ENCODE assay signal across 1 cellular context in the genomic region with DNA sequence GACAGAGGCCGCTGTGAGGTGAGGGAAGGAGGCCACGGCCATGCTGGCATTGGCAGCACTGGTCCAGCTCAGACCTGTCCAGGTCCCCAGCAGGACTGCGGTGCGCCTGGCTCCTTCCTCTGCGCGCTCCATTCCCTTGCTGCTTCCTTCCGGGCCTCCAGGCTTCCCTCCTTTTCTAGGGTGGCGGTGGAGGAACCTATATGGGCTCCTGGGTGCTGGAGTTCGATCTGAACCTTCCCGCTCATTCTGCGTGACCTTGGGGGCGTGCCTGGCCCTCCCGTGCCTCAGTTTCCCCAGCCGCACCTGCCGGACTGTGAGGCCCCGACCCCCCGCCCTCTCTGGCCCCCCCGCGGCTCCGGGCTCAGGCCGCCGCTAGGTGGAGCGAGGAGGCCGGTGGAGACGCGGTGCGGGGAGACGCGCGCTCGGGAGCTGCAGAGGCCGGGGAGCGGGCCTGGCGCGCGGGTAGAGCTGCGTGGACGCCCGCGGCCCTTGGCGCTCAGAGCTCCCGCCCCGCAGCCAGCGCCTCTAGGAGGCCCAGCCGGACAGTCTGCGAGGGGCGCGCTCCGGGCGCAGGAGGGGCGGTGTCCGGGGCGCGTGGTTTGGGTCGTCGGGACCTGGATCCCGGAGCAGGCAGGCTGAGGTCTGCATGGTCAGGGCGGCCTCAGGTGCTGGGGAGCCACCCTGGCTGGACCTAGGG.
A peak's percentile ranks its signal among the peaks of the same experiment; 100 is the strongest.
TF ChIP-seq lines count a peak whose summit lies in the region.

No MANE protein-coding gene starts in this region.

TF ChIP-seq in HepG2, 621 proteins besides CTCF, POLR2A, EP300 and RAD21 (continued from another document and continues in another):
- TF ChIP-seq, protein P1, sequence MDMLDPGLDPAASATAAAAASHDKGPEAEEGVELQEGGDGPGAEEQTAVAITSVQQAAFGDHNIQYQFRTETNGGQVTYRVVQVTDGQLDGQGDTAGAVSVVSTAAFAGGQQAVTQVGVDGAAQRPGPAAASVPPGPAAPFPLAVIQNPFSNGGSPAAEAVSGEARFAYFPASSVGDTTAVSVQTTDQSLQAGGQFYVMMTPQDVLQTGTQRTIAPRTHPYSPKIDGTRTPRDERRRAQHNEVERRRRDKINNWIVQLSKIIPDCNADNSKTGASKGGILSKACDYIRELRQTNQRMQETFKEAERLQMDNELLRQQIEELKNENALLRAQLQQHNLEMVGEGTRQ (IDR thresholded peaks at IDR 0.05; ENCODE audit: low read depth, low read length) = no peak
- TF ChIP-seq, protein P1 (CRISPR knock-in tag; IDR thresholded peaks at IDR 0.05; ENCODE audit: borderline replicate concordance) = no peak
- no peak for TF ChIP-seq ZNF790 (CRISPR knock-in tag; IDR thresholded peaks at IDR 0.05; ENCODE audit: borderline replicate concordance)
- no peak for TF ChIP-seq HHEX (CRISPR knock-in tag; IDR thresholded peaks at IDR 0.05)
- no peak for TF ChIP-seq ZNF562 (CRISPR knock-in tag; IDR thresholded peaks at IDR 0.05; ENCODE audit: borderline replicate concordance)
- TF ChIP-seq HNRNPK (IDR thresholded peaks at IDR 0.05; ENCODE audit: low read depth, low read length, poor library complexity, severe bottlenecking) = no peak
- no peak for TF ChIP-seq TEAD2 (CRISPR knock-in tag; IDR thresholded peaks at IDR 0.05)
- TF ChIP-seq ZFP62 (CRISPR knock-in tag; IDR thresholded peaks at IDR 0.05) = no peak
- TF ChIP-seq, protein P2, sequence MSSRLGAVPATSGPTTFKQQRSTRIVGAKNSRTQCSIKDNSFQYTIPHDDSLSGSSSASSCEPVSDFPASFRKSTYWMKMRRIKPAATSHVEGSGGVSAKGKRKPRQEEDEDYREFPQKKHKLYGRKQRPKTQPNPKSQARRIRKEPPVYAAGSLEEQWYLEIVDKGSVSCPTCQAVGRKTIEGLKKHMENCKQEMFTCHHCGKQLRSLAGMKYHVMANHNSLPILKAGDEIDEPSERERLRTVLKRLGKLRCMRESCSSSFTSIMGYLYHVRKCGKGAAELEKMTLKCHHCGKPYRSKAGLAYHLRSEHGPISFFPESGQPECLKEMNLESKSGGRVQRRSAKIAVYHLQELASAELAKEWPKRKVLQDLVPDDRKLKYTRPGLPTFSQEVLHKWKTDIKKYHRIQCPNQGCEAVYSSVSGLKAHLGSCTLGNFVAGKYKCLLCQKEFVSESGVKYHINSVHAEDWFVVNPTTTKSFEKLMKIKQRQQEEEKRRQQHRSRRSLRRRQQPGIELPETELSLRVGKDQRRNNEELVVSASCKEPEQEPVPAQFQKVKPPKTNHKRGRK (CRISPR knock-in tag; IDR thresholded peaks at IDR 0.05) = no peak
- no peak for TF ChIP-seq ZNF549 (CRISPR knock-in tag; IDR thresholded peaks at IDR 0.05)
- TF ChIP-seq, protein P3, sequence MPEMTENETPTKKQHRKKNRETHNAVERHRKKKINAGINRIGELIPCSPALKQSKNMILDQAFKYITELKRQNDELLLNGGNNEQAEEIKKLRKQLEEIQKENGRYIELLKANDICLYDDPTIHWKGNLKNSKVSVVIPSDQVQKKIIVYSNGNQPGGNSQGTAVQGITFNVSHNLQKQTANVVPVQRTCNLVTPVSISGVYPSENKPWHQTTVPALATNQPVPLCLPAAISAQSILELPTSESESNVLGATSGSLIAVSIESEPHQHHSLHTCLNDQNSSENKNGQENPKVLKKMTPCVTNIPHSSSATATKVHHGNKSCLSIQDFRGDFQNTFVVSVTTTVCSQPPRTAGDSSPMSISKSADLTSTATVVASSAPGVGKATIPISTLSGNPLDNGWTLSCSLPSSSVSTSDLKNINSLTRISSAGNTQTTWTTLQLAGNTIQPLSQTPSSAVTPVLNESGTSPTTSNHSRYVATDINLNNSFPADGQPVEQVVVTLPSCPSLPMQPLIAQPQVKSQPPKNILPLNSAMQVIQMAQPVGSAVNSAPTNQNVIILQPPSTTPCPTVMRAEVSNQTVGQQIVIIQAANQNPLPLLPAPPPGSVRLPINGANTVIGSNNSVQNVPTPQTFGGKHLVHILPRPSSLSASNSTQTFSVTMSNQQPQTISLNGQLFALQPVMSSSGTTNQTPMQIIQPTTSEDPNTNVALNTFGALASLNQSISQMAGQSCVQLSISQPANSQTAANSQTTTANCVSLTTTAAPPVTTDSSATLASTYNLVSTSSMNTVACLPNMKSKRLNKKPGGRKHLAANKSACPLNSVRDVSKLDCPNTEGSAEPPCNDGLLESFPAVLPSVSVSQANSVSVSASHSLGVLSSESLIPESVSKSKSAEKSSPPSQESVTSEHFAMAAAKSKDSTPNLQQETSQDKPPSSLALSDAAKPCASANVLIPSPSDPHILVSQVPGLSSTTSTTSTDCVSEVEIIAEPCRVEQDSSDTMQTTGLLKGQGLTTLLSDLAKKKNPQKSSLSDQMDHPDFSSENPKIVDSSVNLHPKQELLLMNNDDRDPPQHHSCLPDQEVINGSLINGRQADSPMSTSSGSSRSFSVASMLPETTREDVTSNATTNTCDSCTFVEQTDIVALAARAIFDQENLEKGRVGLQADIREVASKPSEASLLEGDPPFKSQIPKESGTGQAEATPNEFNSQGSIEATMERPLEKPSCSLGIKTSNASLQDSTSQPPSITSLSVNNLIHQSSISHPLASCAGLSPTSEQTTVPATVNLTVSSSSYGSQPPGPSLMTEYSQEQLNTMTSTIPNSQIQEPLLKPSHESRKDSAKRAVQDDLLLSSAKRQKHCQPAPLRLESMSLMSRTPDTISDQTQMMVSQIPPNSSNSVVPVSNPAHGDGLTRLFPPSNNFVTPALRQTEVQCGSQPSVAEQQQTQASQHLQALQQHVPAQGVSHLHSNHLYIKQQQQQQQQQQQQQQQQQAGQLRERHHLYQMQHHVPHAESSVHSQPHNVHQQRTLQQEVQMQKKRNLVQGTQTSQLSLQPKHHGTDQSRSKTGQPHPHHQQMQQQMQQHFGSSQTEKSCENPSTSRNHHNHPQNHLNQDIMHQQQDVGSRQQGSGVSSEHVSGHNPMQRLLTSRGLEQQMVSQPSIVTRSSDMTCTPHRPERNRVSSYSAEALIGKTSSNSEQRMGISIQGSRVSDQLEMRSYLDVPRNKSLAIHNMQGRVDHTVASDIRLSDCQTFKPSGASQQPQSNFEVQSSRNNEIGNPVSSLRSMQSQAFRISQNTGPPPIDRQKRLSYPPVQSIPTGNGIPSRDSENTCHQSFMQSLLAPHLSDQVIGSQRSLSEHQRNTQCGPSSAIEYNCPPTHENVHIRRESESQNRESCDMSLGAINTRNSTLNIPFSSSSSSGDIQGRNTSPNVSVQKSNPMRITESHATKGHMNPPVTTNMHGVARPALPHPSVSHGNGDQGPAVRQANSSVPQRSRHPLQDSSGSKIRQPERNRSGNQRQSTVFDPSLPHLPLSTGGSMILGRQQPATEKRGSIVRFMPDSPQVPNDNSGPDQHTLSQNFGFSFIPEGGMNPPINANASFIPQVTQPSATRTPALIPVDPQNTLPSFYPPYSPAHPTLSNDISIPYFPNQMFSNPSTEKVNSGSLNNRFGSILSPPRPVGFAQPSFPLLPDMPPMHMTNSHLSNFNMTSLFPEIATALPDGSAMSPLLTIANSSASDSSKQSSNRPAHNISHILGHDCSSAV (CRISPR knock-in tag; IDR thresholded peaks at IDR 0.05; ENCODE audit: borderline replicate concordance) = no peak
- TF ChIP-seq MAFK (conservative IDR thresholded peaks at IDR 0.05 in 1 of 2, IDR thresholded peaks at IDR 0.05 in 1 of 2; ENCODE audit: low read length in 2 of 2) = no peak
- TF ChIP-seq NFKB2 (CRISPR knock-in tag; IDR thresholded peaks at IDR 0.05; ENCODE audit: borderline replicate concordance) = no peak
- no peak for TF ChIP-seq PAWR (CRISPR knock-in tag; IDR thresholded peaks at IDR 0.05; ENCODE audit: borderline replicate concordance)
- peak; percentile 33; the same call in 1 of the 2 replicates for TF ChIP-seq ZNF768 (CRISPR knock-in tag; IDR thresholded peaks at IDR 0.05)
- TF ChIP-seq, protein P4, sequence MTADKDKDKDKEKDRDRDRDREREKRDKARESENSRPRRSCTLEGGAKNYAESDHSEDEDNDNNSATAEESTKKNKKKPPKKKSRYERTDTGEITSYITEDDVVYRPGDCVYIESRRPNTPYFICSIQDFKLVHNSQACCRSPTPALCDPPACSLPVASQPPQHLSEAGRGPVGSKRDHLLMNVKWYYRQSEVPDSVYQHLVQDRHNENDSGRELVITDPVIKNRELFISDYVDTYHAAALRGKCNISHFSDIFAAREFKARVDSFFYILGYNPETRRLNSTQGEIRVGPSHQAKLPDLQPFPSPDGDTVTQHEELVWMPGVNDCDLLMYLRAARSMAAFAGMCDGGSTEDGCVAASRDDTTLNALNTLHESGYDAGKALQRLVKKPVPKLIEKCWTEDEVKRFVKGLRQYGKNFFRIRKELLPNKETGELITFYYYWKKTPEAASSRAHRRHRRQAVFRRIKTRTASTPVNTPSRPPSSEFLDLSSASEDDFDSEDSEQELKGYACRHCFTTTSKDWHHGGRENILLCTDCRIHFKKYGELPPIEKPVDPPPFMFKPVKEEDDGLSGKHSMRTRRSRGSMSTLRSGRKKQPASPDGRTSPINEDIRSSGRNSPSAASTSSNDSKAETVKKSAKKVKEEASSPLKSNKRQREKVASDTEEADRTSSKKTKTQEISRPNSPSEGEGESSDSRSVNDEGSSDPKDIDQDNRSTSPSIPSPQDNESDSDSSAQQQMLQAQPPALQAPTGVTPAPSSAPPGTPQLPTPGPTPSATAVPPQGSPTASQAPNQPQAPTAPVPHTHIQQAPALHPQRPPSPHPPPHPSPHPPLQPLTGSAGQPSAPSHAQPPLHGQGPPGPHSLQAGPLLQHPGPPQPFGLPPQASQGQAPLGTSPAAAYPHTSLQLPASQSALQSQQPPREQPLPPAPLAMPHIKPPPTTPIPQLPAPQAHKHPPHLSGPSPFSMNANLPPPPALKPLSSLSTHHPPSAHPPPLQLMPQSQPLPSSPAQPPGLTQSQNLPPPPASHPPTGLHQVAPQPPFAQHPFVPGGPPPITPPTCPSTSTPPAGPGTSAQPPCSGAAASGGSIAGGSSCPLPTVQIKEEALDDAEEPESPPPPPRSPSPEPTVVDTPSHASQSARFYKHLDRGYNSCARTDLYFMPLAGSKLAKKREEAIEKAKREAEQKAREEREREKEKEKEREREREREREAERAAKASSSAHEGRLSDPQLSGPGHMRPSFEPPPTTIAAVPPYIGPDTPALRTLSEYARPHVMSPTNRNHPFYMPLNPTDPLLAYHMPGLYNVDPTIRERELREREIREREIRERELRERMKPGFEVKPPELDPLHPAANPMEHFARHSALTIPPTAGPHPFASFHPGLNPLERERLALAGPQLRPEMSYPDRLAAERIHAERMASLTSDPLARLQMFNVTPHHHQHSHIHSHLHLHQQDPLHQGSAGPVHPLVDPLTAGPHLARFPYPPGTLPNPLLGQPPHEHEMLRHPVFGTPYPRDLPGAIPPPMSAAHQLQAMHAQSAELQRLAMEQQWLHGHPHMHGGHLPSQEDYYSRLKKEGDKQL (CRISPR knock-in tag; IDR thresholded peaks at IDR 0.05; ENCODE audit: low read depth) = no peak
- TF ChIP-seq, protein P5, sequence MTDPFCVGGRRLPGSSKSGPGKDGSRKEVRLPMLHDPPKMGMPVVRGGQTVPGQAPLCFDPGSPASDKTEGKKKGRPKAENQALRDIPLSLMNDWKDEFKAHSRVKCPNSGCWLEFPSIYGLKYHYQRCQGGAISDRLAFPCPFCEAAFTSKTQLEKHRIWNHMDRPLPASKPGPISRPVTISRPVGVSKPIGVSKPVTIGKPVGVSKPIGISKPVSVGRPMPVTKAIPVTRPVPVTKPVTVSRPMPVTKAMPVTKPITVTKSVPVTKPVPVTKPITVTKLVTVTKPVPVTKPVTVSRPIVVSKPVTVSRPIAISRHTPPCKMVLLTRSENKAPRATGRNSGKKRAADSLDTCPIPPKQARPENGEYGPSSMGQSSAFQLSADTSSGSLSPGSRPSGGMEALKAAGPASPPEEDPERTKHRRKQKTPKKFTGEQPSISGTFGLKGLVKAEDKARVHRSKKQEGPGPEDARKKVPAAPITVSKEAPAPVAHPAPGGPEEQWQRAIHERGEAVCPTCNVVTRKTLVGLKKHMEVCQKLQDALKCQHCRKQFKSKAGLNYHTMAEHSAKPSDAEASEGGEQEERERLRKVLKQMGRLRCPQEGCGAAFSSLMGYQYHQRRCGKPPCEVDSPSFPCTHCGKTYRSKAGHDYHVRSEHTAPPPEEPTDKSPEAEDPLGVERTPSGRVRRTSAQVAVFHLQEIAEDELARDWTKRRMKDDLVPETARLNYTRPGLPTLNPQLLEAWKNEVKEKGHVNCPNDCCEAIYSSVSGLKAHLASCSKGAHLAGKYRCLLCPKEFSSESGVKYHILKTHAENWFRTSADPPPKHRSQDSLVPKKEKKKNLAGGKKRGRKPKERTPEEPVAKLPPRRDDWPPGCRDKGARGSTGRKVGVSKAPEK (CRISPR knock-in tag; IDR thresholded peaks at IDR 0.05; ENCODE audit: borderline replicate concordance) = no peak
- TF ChIP-seq CBX2 (IDR thresholded peaks at IDR 0.05; ENCODE audit: low read depth, low read length) = no peak
- TF ChIP-seq CBX2 (CRISPR knock-in tag; IDR thresholded peaks at IDR 0.05; ENCODE audit: low read depth) = no peak
- TF ChIP-seq ZSCAN9 (CRISPR knock-in tag; IDR thresholded peaks at IDR 0.05; ENCODE audit: borderline replicate concordance) = 0 out of 2 replicates have a peak, but pooled peaks have one; percentile 32
- no peak for TF ChIP-seq SIN3B (IDR thresholded peaks at IDR 0.05; ENCODE audit: low read length)
- no peak for TF ChIP-seq NRL (CRISPR knock-in tag; IDR thresholded peaks at IDR 0.05; ENCODE audit: borderline replicate concordance)
- TF ChIP-seq ZNF749 (CRISPR knock-in tag; IDR thresholded peaks at IDR 0.05; ENCODE audit: borderline replicate concordance) = no peak
- no peak for TF ChIP-seq ZNF235 (CRISPR knock-in tag; IDR thresholded peaks at IDR 0.05; ENCODE audit: borderline replicate concordance)
- no peak for TF ChIP-seq ZNF550 (CRISPR knock-in tag; IDR thresholded peaks at IDR 0.05; ENCODE audit: borderline replicate concordance)
- TF ChIP-seq, protein P6, sequence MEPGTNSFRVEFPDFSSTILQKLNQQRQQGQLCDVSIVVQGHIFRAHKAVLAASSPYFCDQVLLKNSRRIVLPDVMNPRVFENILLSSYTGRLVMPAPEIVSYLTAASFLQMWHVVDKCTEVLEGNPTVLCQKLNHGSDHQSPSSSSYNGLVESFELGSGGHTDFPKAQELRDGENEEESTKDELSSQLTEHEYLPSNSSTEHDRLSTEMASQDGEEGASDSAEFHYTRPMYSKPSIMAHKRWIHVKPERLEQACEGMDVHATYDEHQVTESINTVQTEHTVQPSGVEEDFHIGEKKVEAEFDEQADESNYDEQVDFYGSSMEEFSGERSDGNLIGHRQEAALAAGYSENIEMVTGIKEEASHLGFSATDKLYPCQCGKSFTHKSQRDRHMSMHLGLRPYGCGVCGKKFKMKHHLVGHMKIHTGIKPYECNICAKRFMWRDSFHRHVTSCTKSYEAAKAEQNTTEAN (CRISPR knock-in tag; conservative IDR thresholded peaks at IDR 0.05) = no peak
- TF ChIP-seq NFYB (CRISPR knock-in tag; IDR thresholded peaks at IDR 0.05) = no peak
- TF ChIP-seq MAFG (CRISPR knock-in tag; IDR thresholded peaks at IDR 0.05) = no peak
- TF ChIP-seq PCBP2 (optimal IDR thresholded peaks at IDR 0.05; ENCODE audit: low read depth, low read length, poor library complexity, severe bottlenecking) = no peak
- 0 out of 2 replicates have a peak, but pooled peaks have one; percentile 59 for TF ChIP-seq ETV6 (CRISPR knock-in tag; conservative IDR thresholded peaks at IDR 0.05)
- no peak for TF ChIP-seq NR2F6 (IDR thresholded peaks at IDR 0.05)
- no peak for TF ChIP-seq NR2F6 (CRISPR knock-in tag; IDR thresholded peaks at IDR 0.05)
- TF ChIP-seq ZNF652 (CRISPR knock-in tag; IDR thresholded peaks at IDR 0.05; ENCODE audit: borderline replicate concordance, low read depth) = no peak
